In genomic region chr2:191630313-191630712, GRCh38 we compare ENCODE assay signal across 16 cellular contexts. TPM values are rescaled to one million over a fixed set of nuclear protein-coding genes. Genes with fewer than 3 reads are reported as not detected.
DNase-seq lines count a peak whose midpoint lies in the region; ATAC-seq and TF ChIP-seq lines count a peak whose summit lies in the region.
"Had no signal": no experiment of that assay in that cellular context is flagged by ENCODE, and none has a peak within 500 bp of the region (broad histone marks: within the 10 kb centered on the region; RNA-seq: fewer than 3 reads in every experiment).

No MANE protein-coding gene starts in this region.

- H3K4me3 Mint-ChIP-seq in CD8-positive, alpha-beta memory T cell = no peak overlapping the region
- no peak overlapping the region for H3K4me3 Mint-ChIP-seq in HFFc6
- peak overlapping the region; percentile 24 for H3K4me3 Mint-ChIP-seq in activated T-helper 17 cell treated with anti-CD3 and anti-CD28 coated beads, Interleukin-2, amount 50 U/mL, for 72 hours
- H3K4me3 Mint-ChIP-seq in stimulated activated memory B cell treated with anti-CD40 and anti-IgM and Interleukin-4, amounts not matched to agents 10 μg/mL and 1 μg/mL and 100 μg/mL, for 72 hours = peak overlapping the region; percentile 11
- H3K4me3 Mint-ChIP-seq: CD8-positive, alpha-beta T cell; GM23338; IgD-negative memory B cell had no signal

- TF ChIP-seq CTCF in HFFc6 (IDR thresholded peaks at IDR 0.05) = no peak

- no peaks in the 10 kb centered on the region for H3K36me3 ChIP-seq in CD8-positive, alpha-beta memory T cell (ENCODE audit: insufficient read depth, low read length)
- H3K36me3 ChIP-seq: BE2C had no signal

- H3K4me1 Mint-ChIP-seq in CD8-positive, alpha-beta memory T cell = peaks cover 12 to 28% (median 23%) of the 10 kb centered on the region in 3 donors
- H3K4me1 Mint-ChIP-seq in HFFc6 (ENCODE audit: low read depth) = peaks cover 91% of the 10 kb centered on the region
- H3K4me1 Mint-ChIP-seq in activated T-helper 17 cell treated with anti-CD3 and anti-CD28 coated beads, Interleukin-2, amount 50 U/mL, for 72 hours = peaks cover 17% of the 10 kb centered on the region
- H3K4me1 Mint-ChIP-seq in stimulated activated memory B cell treated with anti-CD40 and anti-IgM and Interleukin-4, amounts not matched to agents 10 μg/mL and 1 μg/mL and 100 μg/mL, for 72 hours = peaks cover 43% of the 10 kb centered on the region
- H3K4me1 Mint-ChIP-seq: GM23338 had no signal

- no peaks in the 10 kb centered on the region for H3K9me3 Mint-ChIP-seq in CD8-positive, alpha-beta memory T cell
- no peaks in the 10 kb centered on the region for H3K9me3 Mint-ChIP-seq in HFFc6
- H3K9me3 Mint-ChIP-seq in activated T-helper 17 cell treated with anti-CD3 and anti-CD28 coated beads, Interleukin-2, amount 50 U/mL, for 72 hours = peaks cover 3% of the 10 kb centered on the region
- no peaks in the 10 kb centered on the region for H3K9me3 Mint-ChIP-seq in stimulated activated memory B cell treated with anti-CD40 and anti-IgM and Interleukin-4, amounts not matched to agents 10 μg/mL and 1 μg/mL and 100 μg/mL, for 72 hours
- H3K9me3 Mint-ChIP-seq: CD8-positive, alpha-beta T cell; GM23338; IgD-negative memory B cell had no signal

- DNase-seq in CD8-positive, alpha-beta memory T cell = no peak
- DNase-seq in HFFc6 (no peak), caudate nucleus (lab: John Stamatoyannopoulos, UW) (no peak), SW480 (ENCODE audit: low spot score) (no peak)
- DNase-seq: BE2C; Caco-2; CD8-positive, alpha-beta T cell; DMS79; H7 had no signal

- peaks cover 0 to 4% (median 0%) of the 10 kb centered on the region in 3 donors for H3K36me3 Mint-ChIP-seq in CD8-positive, alpha-beta memory T cell
- peaks cover 4% of the 10 kb centered on the region; the same call in 1 of the 2 replicates for H3K36me3 Mint-ChIP-seq in HFFc6 (ENCODE audit: low read depth)
- no peaks in the 10 kb centered on the region for H3K36me3 Mint-ChIP-seq in activated T-helper 17 cell treated with anti-CD3 and anti-CD28 coated beads, Interleukin-2, amount 50 U/mL, for 72 hours (ENCODE audit: low read depth)
- no peaks in the 10 kb centered on the region for H3K36me3 Mint-ChIP-seq in stimulated activated memory B cell treated with anti-CD40 and anti-IgM and Interleukin-4, amounts not matched to agents 10 μg/mL and 1 μg/mL and 100 μg/mL, for 72 hours
- H3K36me3 Mint-ChIP-seq: CD8-positive, alpha-beta T cell; IgD-negative memory B cell had no signal

- peaks cover 7% of the 10 kb centered on the region for H3K4me1 ChIP-seq in CD8-positive, alpha-beta memory T cell (ENCODE audit: insufficient read depth, low read length)
- H3K4me1 ChIP-seq: BE2C had no signal

- peak overlapping the region; percentile 10 for H3K27ac ChIP-seq in CD8-positive, alpha-beta memory T cell (ENCODE audit: low read depth, low read length)
- H3K27ac ChIP-seq in caudate nucleus (ENCODE audit: low read depth, low read length) = no peak overlapping the region
- H3K27ac ChIP-seq: C4-2B had no signal

- ATAC-seq in activated T-helper 17 cell treated with anti-CD3 and anti-CD28 coated beads, Interleukin-2, amount 50 U/mL, for 72 hours (replicated peaks) = no peak
- no peak for ATAC-seq in stimulated activated memory B cell treated with anti-CD40 and anti-IgM and Interleukin-4, amounts not matched to agents 10 μg/mL and 1 μg/mL and 100 μg/mL, for 72 hours
- ATAC-seq: A549; CD8-positive, alpha-beta T cell; GM12878; GM23338 had no signal

- CTCF ChIA-PET in CD8-positive, alpha-beta memory T cell (lab: Charles Lee) = interaction anchor here (1.0 to 1.5 kb wide), 2 partner anchors 15 to 58 kb away, joined by 3 read pairs; no protein-coding TSS in a partner anchor

- POLR2A ChIA-PET in CD8-positive, alpha-beta memory T cell (lab: Charles Lee) = no interaction called here

- H3K27ac Mint-ChIP-seq in CD8-positive, alpha-beta memory T cell = no peak overlapping the region
- H3K27ac Mint-ChIP-seq in HFFc6 = peak overlapping the region; percentile 6; the same call in 1 of the 2 replicates
- H3K27ac Mint-ChIP-seq in activated T-helper 17 cell treated with anti-CD3 and anti-CD28 coated beads, Interleukin-2, amount 50 U/mL, for 72 hours = no peak overlapping the region
- H3K27ac Mint-ChIP-seq in stimulated activated memory B cell treated with anti-CD40 and anti-IgM and Interleukin-4, amounts not matched to agents 10 μg/mL and 1 μg/mL and 100 μg/mL, for 72 hours = peak overlapping the region; percentile 80
- H3K27ac Mint-ChIP-seq: CD8-positive, alpha-beta T cell; GM23338 had no signal

- no peaks in the 10 kb centered on the region for H3K27me3 Mint-ChIP-seq in CD8-positive, alpha-beta memory T cell
- no peaks in the 10 kb centered on the region for H3K27me3 Mint-ChIP-seq in HFFc6 (ENCODE audit: insufficient read depth)
- no peaks in the 10 kb centered on the region for H3K27me3 Mint-ChIP-seq in activated T-helper 17 cell treated with anti-CD3 and anti-CD28 coated beads, Interleukin-2, amount 50 U/mL, for 72 hours
- H3K27me3 Mint-ChIP-seq in stimulated activated memory B cell treated with anti-CD40 and anti-IgM and Interleukin-4, amounts not matched to agents 10 μg/mL and 1 μg/mL and 100 μg/mL, for 72 hours = no peaks in the 10 kb centered on the region
- H3K27me3 Mint-ChIP-seq: IgD-negative memory B cell had no signal

- H3K9me3 ChIP-seq in CD8-positive, alpha-beta memory T cell (ENCODE audit: low read length) = no peaks in the 10 kb centered on the region
- H3K9me3 ChIP-seq: A549, BE2C, Caco-2 had no signal

- H3K27me3 ChIP-seq in CD8-positive, alpha-beta memory T cell (ENCODE audit: insufficient read depth, low read length, poor library complexity, severe bottlenecking) = no peaks in the 10 kb centered on the region
- H3K27me3 ChIP-seq: BE2C had no signal

- no peak overlapping the region for H3K4me3 ChIP-seq in CD8-positive, alpha-beta memory T cell (ENCODE audit: low read length)
- H3K4me3 ChIP-seq: A549, GM12878, GM23338 had no signal

RNA-seq across cellular contexts. Expression of gene NABP1, which starts 47.6 kb away (rescaled TPM):
- 10 to 100 TPM; 44.9 to 48.2 TPM for total RNA-seq in CD8-positive, alpha-beta memory T cell
- polyA plus RNA-seq in CD8-positive, alpha-beta memory T cell = 13.9 TPM
- total RNA-seq in HFFc6 (2021; fragmentation: NEBNext Ultra II Directional; extraction: Animal tissue kit (Norgen Biotek cat#: 25700)) = 100 to 1,000 TPM in 5 of 6 experiments, 10 to 100 TPM in 1; 95.9 to 121 (median 109) TPM
- 10 to 100 TPM; 81.6 to 98.4 TPM for total RNA-seq in activated T-helper 17 cell treated with anti-CD3 and anti-CD28 coated beads, Interleukin-2, amount 50 U/mL, for 72 hours

Comparison
In these comparisons a context has a peak if more than half of its experiments do, and no peak if none do; other contexts are left out.
1. H3K27ac Mint-ChIP-seq: peak in HFFc6 (single experiment) and stimulated activated memory B cell treated with anti-CD40 and anti-IgM and Interleukin-4, amounts not matched to agents 10 μg/mL and 1 μg/mL and 100 μg/mL, for 72 hours (single experiment); none in CD8-positive, alpha-beta memory T cell (0 of 8) and activated T-helper 17 cell treated with anti-CD3 and anti-CD28 coated beads, Interleukin-2, amount 50 U/mL, for 72 hours (single experiment).
2. H3K4me3 Mint-ChIP-seq: peak in activated T-helper 17 cell treated with anti-CD3 and anti-CD28 coated beads, Interleukin-2, amount 50 U/mL, for 72 hours (single experiment) and stimulated activated memory B cell treated with anti-CD40 and anti-IgM and Interleukin-4, amounts not matched to agents 10 μg/mL and 1 μg/mL and 100 μg/mL, for 72 hours (single experiment); none in CD8-positive, alpha-beta memory T cell (0 of 7) and HFFc6 (single experiment).